11 cellular contexts compared by ENCODE assay signal in the genomic region with DNA sequence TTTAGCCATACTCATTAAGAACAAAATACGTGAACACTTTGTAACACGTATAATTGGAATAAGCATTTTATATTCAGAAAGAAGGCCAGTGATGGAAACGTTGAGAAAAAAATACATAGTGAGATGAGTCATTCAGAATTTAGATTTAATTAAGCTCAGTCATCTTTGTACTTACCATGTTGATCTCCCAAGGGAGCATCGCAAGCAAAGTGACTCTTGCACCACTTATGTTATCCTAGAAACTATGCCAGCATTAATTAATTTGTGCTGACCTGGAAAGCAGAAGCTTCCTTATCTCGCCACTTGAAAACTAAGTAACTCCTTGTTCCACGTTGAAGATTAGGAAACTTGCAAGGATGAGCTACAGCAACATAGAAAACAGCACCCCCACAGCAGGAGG.
"Had no signal": no experiment of that assay in that cellular context is flagged by ENCODE, and none has a peak within 500 bp of the region (broad histone marks: within the 10 kb centered on the region; RNA-seq: fewer than 3 reads in every experiment).

No MANE protein-coding gene starts in this region.

- H3K4me3 ChIP-seq: adrenal gland, pancreas, stomach, thoracic aorta had no signal

- H3K36me3 ChIP-seq: adrenal gland, pancreas, stomach, thoracic aorta had no signal

- H3K27ac ChIP-seq: adrenal gland, pancreas, stomach, thoracic aorta had no signal

- DNase-seq: activated naive CD4-positive, alpha-beta T cell treated with anti-CD3 and anti-CD28 coated beads, Interleukin-2, amount 10 ng/mL, durations not matched to agents 7 days and 5 days; adrenal gland; caudate nucleus; erythroblast; hippocampal formation; midbrain; pancreas; stimulated activated CD4-positive, alpha-beta T cell treated with anti-CD3 and anti-CD28 coated beads, Interleukin-12 subunit alpha, Interleukin-12 subunit beta, amount 100 ng/mL, for 4 hours; stimulated activated CD4-positive, alpha-beta T cell treated with anti-CD3 and anti-CD28 coated beads, Interleukin-2, amount 100 ng/mL, for 24 hours; stomach had no signal

- H3K27me3 ChIP-seq: pancreas had no signal

- H3K4me1 ChIP-seq: adrenal gland had no signal

- H3K9me3 ChIP-seq: adrenal gland, pancreas, stomach, thoracic aorta had no signal
